Comparison of ENCODE assay signal across 12 cellular contexts in genomic region chr12:115451151-115451784, GRCh38.
DNase-seq lines count a peak whose midpoint lies in the region; ATAC-seq, FAIRE-seq and TF ChIP-seq lines count a peak whose summit lies in the region.
"Had no signal": no experiment of that assay in that cellular context is flagged by ENCODE, and none has a peak within 500 bp of the region (broad histone marks: within the 10 kb centered on the region; RNA-seq: fewer than 3 reads in every experiment).

No MANE protein-coding gene starts in this region.

- WGBS in small intestine, 3 donors: 39 to 53% (median 50%) methylated on average over 11 to 12 of the region's 12 CpGs

- DNase-seq in HAP-1 (ENCODE audit: low spot score in 2 of 2) (no peak), activated B cell treated with CpG ODN at 0.5 μM for 24 hours (no peak), small intestine (peak; percentile 50), A172 (ENCODE audit: low spot score) (no peak), NOMO-1 treated with dmso at 0.1 percent for 144 hours (lab: John Stamatoyannopoulos, UW; ENCODE audit: unreplicated experiment) (no peak)
- DNase-seq in activated effector memory CD4-positive, alpha-beta T cell treated with anti-CD3 and anti-CD28 coated beads, Interleukin-2, amount 50 U/mL, for 16 hours: no peak
- no peak for DNase-seq in activated T-cell treated with anti-CD3 and anti-CD28 coated beads, Interleukin-2, amount 50 U/mL, for 1 hour
- DNase-seq: activated gamma-delta T cell, foreskin melanocyte, Karpas-422 had no signal

- peaks cover 7% of the 10 kb centered on the region for H3K4me1 Mint-ChIP-seq in activated B cell treated with CpG ODN at 0.5 μM for 24 hours

- FAIRE-seq in small intestine (lab: Jason Lieb, UNC): no peak
- FAIRE-seq: GM18507 had no signal

- no peak for TF ChIP-seq CTCF in activated B cell treated with CpG ODN at 0.5 μM for 24 hours (IDR thresholded peaks at IDR 0.05)

- H3K9me3 ChIP-seq in HAP-1: no peaks in the 10 kb centered on the region
- no peaks in the 10 kb centered on the region for H3K9me3 ChIP-seq in iPS-15b (ENCODE audit: control insufficient read depth, insufficient read depth, low read length)
- H3K9me3 ChIP-seq in small intestine (ENCODE audit: control insufficient read depth, low read depth): no peaks in the 10 kb centered on the region

- POLR2A ChIA-PET in activated B cell treated with CpG ODN at 0.5 μM for 24 hours (lab: Charles Lee): no interaction called here

- intact Hi-C loops in activated B cell treated with CpG ODN at 0.5 μM for 24 hours (cut with micrococcal nuclease): no loop called here

- H3K9me3 Mint-ChIP-seq in activated B cell treated with CpG ODN at 0.5 μM for 24 hours: no peaks in the 10 kb centered on the region

- in situ Hi-C loops in HAP-1 (cut with MboI; ENCODE audit: low sequenced_read_pairs): no loop called here

- H3K27me3 ChIP-seq in HAP-1 (ENCODE audit: low read depth) (no peaks in the 10 kb centered on the region), iPS-15b (ENCODE audit: control insufficient read depth, insufficient read depth, low read length) (peaks cover 23% of the 10 kb centered on the region), small intestine (ENCODE audit: control insufficient read depth in 2 of 2, insufficient read depth in 2 of 2, low read length in 2 of 2) (no peaks in the 10 kb centered on the region)

- H3K9ac ChIP-seq in iPS-15b (ENCODE audit: low read depth, low read length): no peak overlapping the region

- H3K36me3 Mint-ChIP-seq in activated B cell treated with CpG ODN at 0.5 μM for 24 hours (ENCODE audit: low read depth): no peaks in the 10 kb centered on the region

- H3K36me3 ChIP-seq in HAP-1 (replicated peaks) (no peaks in the 10 kb centered on the region), iPS-15b (ENCODE audit: control insufficient read depth, insufficient read depth, low read length) (no peaks in the 10 kb centered on the region), small intestine (ENCODE audit: control insufficient read depth in 2 of 2, insufficient read depth in 2 of 2, low read length in 2 of 2) (no peaks in the 10 kb centered on the region)

- no peak for ATAC-seq in activated B cell treated with CpG ODN at 0.5 μM for 24 hours (ENCODE audit: low read depth)

- H3K4me1 ChIP-seq in HAP-1 (peaks cover 4% of the 10 kb centered on the region; the same call in 1 of the 2 replicates), iPS-15b (ENCODE audit: control insufficient read depth, insufficient read depth, low read length) (peaks cover 9% of the 10 kb centered on the region), small intestine (ENCODE audit: control insufficient read depth in 2 of 2, insufficient read depth in 1 of 2, low read depth in 1 of 2, low read length in 1 of 2) (peaks cover 0 to 4% of the 10 kb centered on the region in 2 donors)

- no peak overlapping the region for H3K27ac Mint-ChIP-seq in activated B cell treated with CpG ODN at 0.5 μM for 24 hours

- peak overlapping the region; percentile 40 for H3K4me3 Mint-ChIP-seq in activated B cell treated with CpG ODN at 0.5 μM for 24 hours

- peak overlapping the region in 1 of 2 donors; percentile 80 for H3K27ac ChIP-seq in small intestine (ENCODE audit: low read depth in 1 of 2, low read length in 1 of 2)

- H3K4me3 ChIP-seq in HAP-1 (peak overlapping the region; percentile 13), iPS-15b (ENCODE audit: low read depth, low read length) (peak overlapping the region; percentile 52), small intestine (ENCODE audit: low read depth in 1 of 2, low read length in 2 of 2) (peak overlapping the region in 1 of 2 donors; percentile 25)

- H3K27me3 Mint-ChIP-seq in activated B cell treated with CpG ODN at 0.5 μM for 24 hours: peaks cover 31% of the 10 kb centered on the region

- CTCF ChIA-PET in activated B cell treated with CpG ODN at 0.5 μM for 24 hours (lab: Charles Lee): no interaction called here
